Comparison of ENCODE assay signal across 20 cellular contexts in the genomic region with DNA sequence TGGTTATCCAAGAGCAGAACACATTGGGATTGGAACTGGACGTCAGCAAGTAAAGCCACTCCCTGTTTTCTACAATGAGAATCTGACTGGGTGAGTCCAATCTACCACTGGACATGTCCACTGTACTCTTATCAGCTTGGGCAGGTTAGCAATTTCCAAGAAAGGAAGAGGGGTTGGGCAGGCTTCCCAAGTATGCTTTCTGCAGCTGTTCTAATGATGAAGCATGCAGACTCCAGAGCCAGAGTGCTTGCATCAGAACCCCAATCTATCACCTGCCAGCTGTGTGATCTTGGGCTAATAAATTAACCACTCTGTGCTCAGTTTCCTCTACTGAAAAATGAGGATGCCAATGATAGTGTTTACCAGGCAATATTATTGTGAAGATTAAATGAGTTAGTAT.
DNase-seq lines count a peak whose midpoint lies in the region; ATAC-seq, FAIRE-seq and TF ChIP-seq lines count a peak whose summit lies in the region.
"Had no signal": no experiment of that assay in that cellular context is flagged by ENCODE, and none has a peak within 500 bp of the region (broad histone marks: within the 10 kb centered on the region; RNA-seq: fewer than 3 reads in every experiment).

No MANE protein-coding gene starts in this region.

- H3K4me2 ChIP-seq in K562 (ENCODE audit: insufficient read depth, low read length): no peak overlapping the region
- H3K4me2 ChIP-seq: SK-N-SH had no signal

- H2AFZ ChIP-seq in K562 (ENCODE audit: low read depth, low read length): no peak overlapping the region
- H2AFZ ChIP-seq: GM23248 had no signal

- TF ChIP-seq RAD21 in K562 (CRISPR knock-in tag; conservative IDR thresholded peaks at IDR 0.05 in 1 of 2, IDR thresholded peaks at IDR 0.05 in 1 of 2): no peak

- H3K9me1 ChIP-seq in K562 (ENCODE audit: control insufficient read depth, insufficient read depth, low read length): no peaks in the 10 kb centered on the region

- H3K36me3 ChIP-seq in right atrium auricular region: no peaks in the 10 kb centered on the region
- no peaks in the 10 kb centered on the region for H3K36me3 ChIP-seq in K562 (ENCODE audit: control insufficient read depth, insufficient read depth, low read length)

- in situ Hi-C loops in K562 (cut with MboI): no loop called here
- in situ Hi-C loops in GM13976 (cut with MboI; ENCODE audit: low sequenced_read_pairs, unreplicated experiment): no loop called here

- FAIRE-seq in K562 (lab: Jason Lieb, UNC): peak; percentile 70
- FAIRE-seq: D721Med, G401.6 had no signal

- BruUV-seq in K562 (replicated peaks; lab: Mats Ljungman, UMichigan): no TSS peak

- peak; percentile 81 for TF ChIP-seq EP300 in K562 (IDR thresholded peaks at IDR 0.05; ENCODE audit: low read length)

- CTCF ChIA-PET in K562 (lab: Yijun Ruan, JAX; ENCODE audit: low intra/inter-chr PET ratio): no interaction called here

- no peak overlapping the region for H3K9ac ChIP-seq in K562 (ENCODE audit: insufficient read depth in 1 of 2, low read depth in 2 of 2, low read length in 2 of 2)
- H3K9ac ChIP-seq: GM23248, SK-N-SH had no signal

- H4K20me1 ChIP-seq in K562 (replicated peaks; ENCODE audit: control insufficient read depth, insufficient read depth, low read length): no peaks in the 10 kb centered on the region

- 0% methylated on average over 1 of the region's 1 CpG for WGBS in K562 (ENCODE audit: insufficient coverage, low coverage, missing lambda C conversion rate)

- intact Hi-C loops in Right ventricle myocardium superior (cut with DNase I) (no loop called here), K562 (cut with micrococcal nuclease) (no loop called here), left colon (cut with DNase I, micrococcal nuclease) (no loop called here)

- DNase-seq in Right ventricle myocardium superior: no peak
- DNase-seq in right atrium auricular region (ENCODE audit: low spot score): no peak
- peak; percentile 38 to 50 (median 46) for DNase-seq in K562 (ENCODE audit: extremely low read depth in 1 of 4, low spot score in 3 of 4)
- DNase-seq in iris pigment epithelial cell (ENCODE audit: low read depth): peak; percentile 4
- DNase-seq in left colon: no peak
- no peak for DNase-seq in GM13976 (ENCODE audit: low spot score)
- no peak for DNase-seq in C1 segment of cervical spinal cord (lab: John Stamatoyannopoulos, UW)
- DNase-seq: 8988T; CD8-positive, alpha-beta T cell; DND-41; GM23248; HCEC 1CT; NCI-H1417 treated with DMSO at 0.1 percent for 48 hours; NCI-H2171; NCI-H446 treated with DMSO at 0.1 percent for 48 hours; NCI-H748 treated with DMSO at 0.1 percent for 48 hours; SK-N-SH had no signal

- no peaks in the 10 kb centered on the region for H3K27me3 ChIP-seq in right atrium auricular region
- H3K27me3 ChIP-seq in K562 (ENCODE audit: control insufficient read depth in 2 of 2, insufficient read depth in 2 of 2, low read length in 2 of 2): 0 out of 5 replicates have a peak, but pooled peaks cover 0 to 8% of the 10 kb centered on the region in 2 experiments

- H3K4me1 ChIP-seq in right atrium auricular region (peaks cover 0 to 6% of the 10 kb centered on the region in 2 donors), K562 (replicated peaks in 1 of 2; ENCODE audit: control insufficient read depth in 2 of 2, insufficient read depth in 2 of 2, low read length in 2 of 2) (no peaks in the 10 kb centered on the region)

- POLR2A ChIA-PET in K562 (lab: Yijun Ruan, JAX): interaction anchor here (0.7 to 1.0 kb wide), 2 partner anchors 9 to 10 kb away, joined by 3 to 4 read pairs; no protein-coding TSS in a partner anchor

- ATAC-seq in Right ventricle myocardium superior (ENCODE audit: poor library complexity): peak; percentile 51
- ATAC-seq in K562: peak; percentile 85
- ATAC-seq in left colon: no peak
- no peak for ATAC-seq in HG03175 (IDR thresholded peaks at IDR 0.05; ENCODE audit: unreplicated experiment)
- ATAC-seq: CD8-positive, alpha-beta T cell had no signal

- TF ChIP-seq CTCF in right atrium auricular region (IDR thresholded peaks at IDR 0.05) (no peak), K562 (IDR thresholded peaks at IDR 0.05 in 2 of 3, conservative IDR thresholded peaks at IDR 0.05 in 1 of 3; ENCODE audit: insufficient read depth in 2 of 3, low read depth in 1 of 3, low read length in 3 of 3) (no peak), GM13976 (IDR thresholded peaks at IDR 0.05; ENCODE audit: borderline replicate concordance, control extremely low read depth, extremely low read depth, insufficient read depth, missing control alignments) (no peak)

- H3K27ac ChIP-seq in right atrium auricular region (no peak overlapping the region), K562 (ENCODE audit: extremely low read depth, low read depth, low read length) (no peak overlapping the region)
- H3K27ac ChIP-seq: GM23248 had no signal

- H3K4me3 ChIP-seq in right atrium auricular region (no peak overlapping the region), K562 (no peak overlapping the region)
- H3K4me3 ChIP-seq: GM23248 had no signal

- TF ChIP-seq POLR2A in K562 (conservative IDR thresholded peaks at IDR 0.05): no peak

- H3K9me3 ChIP-seq in right atrium auricular region (no peaks in the 10 kb centered on the region), K562 (replicated peaks; ENCODE audit: control insufficient read depth, insufficient read depth, low read depth, low read length) (no peaks in the 10 kb centered on the region)
- H3K9me3 ChIP-seq: SK-N-SH had no signal

- H3K79me2 ChIP-seq in K562 (ENCODE audit: control insufficient read depth, insufficient read depth, low read length): no peaks in the 10 kb centered on the region

TF ChIP-seq in K562, 482 proteins besides CTCF, POLR2A, EP300 and RAD21 (continues in another document):
- no peak for TF ChIP-seq TGIF2 (CRISPR knock-in tag; IDR thresholded peaks at IDR 0.05)
- no peak for TF ChIP-seq HNRNPL (IDR thresholded peaks at IDR 0.05; ENCODE audit: low read depth, low read length)
- TF ChIP-seq LCOR (CRISPR knock-in tag; IDR thresholded peaks at IDR 0.05): no peak
- TF ChIP-seq ZNF644 (tag; IDR thresholded peaks at IDR 0.05; ENCODE audit: low read depth): peak; percentile 84; the same call in 1 of the 2 replicates
- TF ChIP-seq, protein P1, sequence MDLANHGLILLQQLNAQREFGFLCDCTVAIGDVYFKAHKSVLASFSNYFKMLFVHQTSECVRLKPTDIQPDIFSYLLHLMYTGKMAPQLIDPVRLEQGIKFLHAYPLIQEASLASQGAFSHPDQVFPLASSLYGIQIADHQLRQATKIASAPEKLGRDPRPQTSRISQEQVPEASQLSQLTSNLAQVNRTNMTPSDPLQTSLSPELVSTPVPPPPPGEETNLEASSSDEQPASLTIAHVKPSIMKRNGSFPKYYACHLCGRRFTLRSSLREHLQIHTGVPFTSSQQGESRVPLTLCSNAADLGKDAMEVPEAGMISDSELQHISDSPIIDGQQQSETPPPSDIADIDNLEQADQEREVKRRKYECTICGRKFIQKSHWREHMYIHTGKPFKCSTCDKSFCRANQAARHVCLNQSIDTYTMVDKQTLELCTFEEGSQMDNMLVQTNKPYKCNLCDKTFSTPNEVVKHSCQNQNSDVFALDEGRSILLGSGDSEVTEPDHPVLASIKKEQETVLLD (IDR thresholded peaks at IDR 0.05): no peak
- no peak for TF ChIP-seq SUPT5H (IDR thresholded peaks at IDR 0.05)
- TF ChIP-seq NCOA6 (IDR thresholded peaks at IDR 0.05): no peak
- no peak for TF ChIP-seq PYGO2 (tag; IDR thresholded peaks at IDR 0.05)
- TF ChIP-seq SRSF7 (optimal IDR thresholded peaks at IDR 0.05; ENCODE audit: low read depth, low read length): no peak
- no peak for TF ChIP-seq EWSR1 (IDR thresholded peaks at IDR 0.05; ENCODE audit: borderline replicate concordance, low read depth, partially characterized antibody)
- TF ChIP-seq, protein P2, sequence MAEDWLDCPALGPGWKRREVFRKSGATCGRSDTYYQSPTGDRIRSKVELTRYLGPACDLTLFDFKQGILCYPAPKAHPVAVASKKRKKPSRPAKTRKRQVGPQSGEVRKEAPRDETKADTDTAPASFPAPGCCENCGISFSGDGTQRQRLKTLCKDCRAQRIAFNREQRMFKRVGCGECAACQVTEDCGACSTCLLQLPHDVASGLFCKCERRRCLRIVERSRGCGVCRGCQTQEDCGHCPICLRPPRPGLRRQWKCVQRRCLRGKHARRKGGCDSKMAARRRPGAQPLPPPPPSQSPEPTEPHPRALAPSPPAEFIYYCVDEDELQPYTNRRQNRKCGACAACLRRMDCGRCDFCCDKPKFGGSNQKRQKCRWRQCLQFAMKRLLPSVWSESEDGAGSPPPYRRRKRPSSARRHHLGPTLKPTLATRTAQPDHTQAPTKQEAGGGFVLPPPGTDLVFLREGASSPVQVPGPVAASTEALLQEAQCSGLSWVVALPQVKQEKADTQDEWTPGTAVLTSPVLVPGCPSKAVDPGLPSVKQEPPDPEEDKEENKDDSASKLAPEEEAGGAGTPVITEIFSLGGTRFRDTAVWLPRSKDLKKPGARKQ (CRISPR knock-in tag; IDR thresholded peaks at IDR 0.05): no peak
- TF ChIP-seq ZNF143 (CRISPR knock-in tag; IDR thresholded peaks at IDR 0.05): no peak
- peak; percentile 96 for TF ChIP-seq ZNF175 (CRISPR knock-in tag; IDR thresholded peaks at IDR 0.05; ENCODE audit: low read depth)
- TF ChIP-seq RFX5 (IDR thresholded peaks at IDR 0.05; ENCODE audit: low read depth, low read length): no peak
- no peak for TF ChIP-seq GTF2A2 (tag; IDR thresholded peaks at IDR 0.05)
- TF ChIP-seq ZNF232 (CRISPR knock-in tag; IDR thresholded peaks at IDR 0.05): no peak
- no peak for TF ChIP-seq ZNF444 (CRISPR knock-in tag; IDR thresholded peaks at IDR 0.05)
- TF ChIP-seq ETV1 (tag; conservative IDR thresholded peaks at IDR 0.05; ENCODE audit: low read depth): no peak
- TF ChIP-seq, protein P3, sequence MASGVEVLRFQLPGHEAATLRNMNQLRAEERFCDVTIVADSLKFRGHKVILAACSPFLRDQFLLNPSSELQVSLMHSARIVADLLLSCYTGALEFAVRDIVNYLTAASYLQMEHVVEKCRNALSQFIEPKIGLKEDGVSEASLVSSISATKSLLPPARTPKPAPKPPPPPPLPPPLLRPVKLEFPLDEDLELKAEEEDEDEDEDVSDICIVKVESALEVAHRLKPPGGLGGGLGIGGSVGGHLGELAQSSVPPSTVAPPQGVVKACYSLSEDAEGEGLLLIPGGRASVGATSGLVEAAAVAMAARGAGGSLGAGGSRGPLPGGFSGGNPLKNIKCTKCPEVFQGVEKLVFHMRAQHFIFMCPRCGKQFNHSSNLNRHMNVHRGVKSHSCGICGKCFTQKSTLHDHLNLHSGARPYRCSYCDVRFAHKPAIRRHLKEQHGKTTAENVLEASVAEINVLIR (CRISPR knock-in tag; IDR thresholded peaks at IDR 0.05): peak; percentile 38; the same call in 1 of the 2 replicates

Comparison
In these comparisons a context has a peak if more than half of its experiments do, and no peak if none do; other contexts are left out.
1. ATAC-seq: peak in Right ventricle myocardium superior (single experiment) and K562 (single experiment); none in left colon (single experiment) and HG03175 (single experiment).
2. DNase-seq: peak in K562 (4 of 4) and iris pigment epithelial cell (single experiment); none in Right ventricle myocardium superior (single experiment), right atrium auricular region (single experiment), left colon (0 of 2), GM13976 (single experiment) and C1 segment of cervical spinal cord (0 of 14).